In genomic region chr6:90457012-90457866, GRCh38 we compare ENCODE assay signal across 7 cellular contexts.
DNase-seq lines count a peak whose midpoint lies in the region; TF ChIP-seq lines count a peak whose summit lies in the region.
"Not testable (repeated sequence)": the region's sequence is repeated elsewhere in the genome, so short reads cannot be mapped to it uniquely, and the experiment has no call there.

No MANE protein-coding gene starts in this region.

- not testable (repeated sequence) for H3K27me3 ChIP-seq in OCI-LY1 (ENCODE audit: insufficient read depth, low read length)

- not testable (repeated sequence) for H3K36me3 ChIP-seq in OCI-LY1 (ENCODE audit: insufficient read depth, low read length)

- TF ChIP-seq CTCF in OCI-LY1 (IDR thresholded peaks at IDR 0.05; ENCODE audit: low read length): not testable (repeated sequence)

- not testable (repeated sequence) for H3F3A ChIP-seq in OCI-LY1 (ENCODE audit: insufficient read depth, low read length)

- peak overlapping the region; percentile 54 for H3K4me3 Mint-ChIP-seq in activated CD4-positive, alpha-beta T cell treated with anti-CD3 and anti-CD28 coated beads, Interleukin-2, amount 10 ng/mL, durations not matched to agents 24 days and 14 days
- peak overlapping the region; percentile 63 for H3K4me3 Mint-ChIP-seq in activated T-cell treated with anti-CD3 and anti-CD28 coated beads, Interleukin-2, amount 50 U/mL, for 24 hours
- H3K4me3 Mint-ChIP-seq in activated naive CD4-positive, alpha-beta T cell treated with anti-CD3 and anti-CD28 coated beads for 36 hours: peak overlapping the region; percentile 14
- H3K4me3 Mint-ChIP-seq in stimulated activated naive CD8-positive, alpha-beta T cell treated with anti-CD3 and anti-CD28 coated beads, Interleukin-15, Interleukin-2, amounts not matched to agents 100 ng/mL and 50 ng/mL, for 24 hours: peak overlapping the region; percentile 62

- DNase-seq in activated CD4-positive, alpha-beta T cell treated with anti-CD3 and anti-CD28 coated beads, Interleukin-2, amount 10 ng/mL, durations not matched to agents 24 days and 14 days: peak; percentile 73
- peak; percentile 52 for DNase-seq in activated T-cell treated with anti-CD3 and anti-CD28 coated beads, Interleukin-2, amount 50 U/mL, for 24 hours
- peak; percentile 76 for DNase-seq in activated naive CD4-positive, alpha-beta T cell treated with anti-CD3 and anti-CD28 coated beads for 36 hours
- DNase-seq in amniotic epithelial cell (ENCODE audit: low read depth): peak; percentile 30
- peak; percentile 63 for DNase-seq in stimulated activated CD4-positive, alpha-beta T cell treated with anti-CD3 and anti-CD28 coated beads, Interleukin-15, amount 100 ng/mL, for 24 hours

- H3K27ac Mint-ChIP-seq in activated CD4-positive, alpha-beta T cell treated with anti-CD3 and anti-CD28 coated beads, Interleukin-2, amount 10 ng/mL, durations not matched to agents 24 days and 14 days: peak overlapping the region; percentile 91
- peak overlapping the region; percentile 99 for H3K27ac Mint-ChIP-seq in activated T-cell treated with anti-CD3 and anti-CD28 coated beads, Interleukin-2, amount 50 U/mL, for 24 hours
- H3K27ac Mint-ChIP-seq in activated naive CD4-positive, alpha-beta T cell treated with anti-CD3 and anti-CD28 coated beads for 36 hours: peak overlapping the region; percentile 99
- H3K27ac Mint-ChIP-seq in stimulated activated naive CD8-positive, alpha-beta T cell treated with anti-CD3 and anti-CD28 coated beads, Interleukin-15, Interleukin-2, amounts not matched to agents 100 ng/mL and 50 ng/mL, for 24 hours: peak overlapping the region; percentile 96

- not testable (repeated sequence) for H3K4me2 ChIP-seq in OCI-LY1 (ENCODE audit: low read length)

- not testable (repeated sequence) for H4K20me1 ChIP-seq in OCI-LY1 (ENCODE audit: insufficient read depth, low read length)

- H3K4me1 ChIP-seq in OCI-LY1 (ENCODE audit: insufficient read depth, low read length, severe bottlenecking): peaks cover 46% of the 10 kb centered on the region

- H3K36me3 Mint-ChIP-seq in activated CD4-positive, alpha-beta T cell treated with anti-CD3 and anti-CD28 coated beads, Interleukin-2, amount 10 ng/mL, durations not matched to agents 24 days and 14 days (ENCODE audit: low read depth); activated T-cell treated with anti-CD3 and anti-CD28 coated beads, Interleukin-2, amount 50 U/mL, for 24 hours (ENCODE audit: low read depth); activated naive CD4-positive, alpha-beta T cell treated with anti-CD3 and anti-CD28 coated beads for 36 hours (ENCODE audit: low read depth); stimulated activated naive CD8-positive, alpha-beta T cell treated with anti-CD3 and anti-CD28 coated beads, Interleukin-15, Interleukin-2, amounts not matched to agents 100 ng/mL and 50 ng/mL, for 24 hours (ENCODE audit: low read depth): not testable (repeated sequence)

- not testable (repeated sequence) for H3K4me3 ChIP-seq in OCI-LY1 (ENCODE audit: low read depth, low read length, poor library complexity, severe bottlenecking)

- not testable (repeated sequence) for H3K9me3 Mint-ChIP-seq in activated CD4-positive, alpha-beta T cell treated with anti-CD3 and anti-CD28 coated beads, Interleukin-2, amount 10 ng/mL, durations not matched to agents 24 days and 14 days; activated naive CD4-positive, alpha-beta T cell treated with anti-CD3 and anti-CD28 coated beads for 36 hours; stimulated activated naive CD8-positive, alpha-beta T cell treated with anti-CD3 and anti-CD28 coated beads, Interleukin-15, Interleukin-2, amounts not matched to agents 100 ng/mL and 50 ng/mL, for 24 hours
- H3K9me3 Mint-ChIP-seq in activated T-cell treated with anti-CD3 and anti-CD28 coated beads, Interleukin-2, amount 50 U/mL, for 24 hours: peaks cover 10% of the 10 kb centered on the region

- H3K4me1 Mint-ChIP-seq in activated CD4-positive, alpha-beta T cell treated with anti-CD3 and anti-CD28 coated beads, Interleukin-2, amount 10 ng/mL, durations not matched to agents 24 days and 14 days: peaks cover 55% of the 10 kb centered on the region
- peaks cover 80% of the 10 kb centered on the region for H3K4me1 Mint-ChIP-seq in activated T-cell treated with anti-CD3 and anti-CD28 coated beads, Interleukin-2, amount 50 U/mL, for 24 hours (ENCODE audit: low read depth)
- H3K4me1 Mint-ChIP-seq in activated naive CD4-positive, alpha-beta T cell treated with anti-CD3 and anti-CD28 coated beads for 36 hours (ENCODE audit: low read depth): peaks cover 76% of the 10 kb centered on the region
- peaks cover 77% of the 10 kb centered on the region for H3K4me1 Mint-ChIP-seq in stimulated activated naive CD8-positive, alpha-beta T cell treated with anti-CD3 and anti-CD28 coated beads, Interleukin-15, Interleukin-2, amounts not matched to agents 100 ng/mL and 50 ng/mL, for 24 hours (ENCODE audit: low read depth)

- H3K9me3 ChIP-seq in OCI-LY1 (ENCODE audit: low read length): not testable (repeated sequence)

- not testable (repeated sequence) for H2AFZ ChIP-seq in OCI-LY1 (ENCODE audit: low read length)

- H3K9ac ChIP-seq in OCI-LY1 (ENCODE audit: low read length): not testable (repeated sequence)

- not testable (repeated sequence) for H3K27me3 Mint-ChIP-seq in activated CD4-positive, alpha-beta T cell treated with anti-CD3 and anti-CD28 coated beads, Interleukin-2, amount 10 ng/mL, durations not matched to agents 24 days and 14 days; activated T-cell treated with anti-CD3 and anti-CD28 coated beads, Interleukin-2, amount 50 U/mL, for 24 hours; activated naive CD4-positive, alpha-beta T cell treated with anti-CD3 and anti-CD28 coated beads for 36 hours (ENCODE audit: low read depth); stimulated activated naive CD8-positive, alpha-beta T cell treated with anti-CD3 and anti-CD28 coated beads, Interleukin-15, Interleukin-2, amounts not matched to agents 100 ng/mL and 50 ng/mL, for 24 hours

- intact Hi-C loops in activated CD4-positive, alpha-beta T cell treated with anti-CD3 and anti-CD28 coated beads, Interleukin-2, amount 10 ng/mL, durations not matched to agents 24 days and 14 days (cut with micrococcal nuclease); activated naive CD4-positive, alpha-beta T cell treated with anti-CD3 and anti-CD28 coated beads for 36 hours (cut with micrococcal nuclease): not testable (repeated sequence)

- peak overlapping the region; percentile 88 for H3K27ac ChIP-seq in OCI-LY1 (ENCODE audit: low read depth, low read length, poor library complexity, severe bottlenecking)

- CTCF ChIA-PET in activated naive CD4-positive, alpha-beta T cell treated with anti-CD3 and anti-CD28 coated beads for 36 hours (lab: Charles Lee): interaction anchor here (0.6 to 5.2 kb wide), 14 partner anchors 9 to 374 kb away, joined by 3 to 40 read pairs (median 6); no protein-coding TSS in a partner anchor

- H3K9me2 ChIP-seq in OCI-LY1 (ENCODE audit: low read depth, low read length): not testable (repeated sequence)

- not testable (repeated sequence) for H3K79me2 ChIP-seq in OCI-LY1 (ENCODE audit: insufficient read depth, low read length)
